In the genomic region with DNA sequence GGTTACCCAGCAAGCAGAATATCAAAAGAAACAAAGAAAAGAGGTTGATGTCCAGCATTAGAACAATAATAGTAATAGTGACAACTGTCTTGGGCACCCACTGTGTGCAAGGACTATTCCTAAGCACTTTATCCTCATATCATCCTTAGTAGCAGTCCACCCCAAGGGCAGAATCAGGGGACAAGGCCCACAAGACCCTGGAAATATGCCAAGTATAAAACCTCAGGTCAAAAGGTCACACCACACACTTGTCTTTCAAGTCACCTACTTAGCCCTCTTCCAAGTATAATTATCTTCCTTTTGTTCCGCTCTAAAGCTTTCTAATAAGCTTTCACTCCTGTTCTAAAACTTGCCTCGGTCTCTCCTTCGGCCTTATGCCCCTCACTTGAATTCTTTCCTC, we compare ENCODE assay signal across 26 cellular contexts.
DNase-seq lines count a peak whose midpoint lies in the region; ATAC-seq, FAIRE-seq and TF ChIP-seq lines count a peak whose summit lies in the region.
"Had no signal": no experiment of that assay in that cellular context is flagged by ENCODE, and none has a peak within 500 bp of the region (broad histone marks: within the 10 kb centered on the region; RNA-seq: fewer than 3 reads in every experiment).

No MANE protein-coding gene starts in this region.

- H3K27me3 ChIP-seq in K562 (ENCODE audit: control insufficient read depth in 2 of 2, insufficient read depth in 2 of 2, low read length in 2 of 2): peaks cover 0 to 1% of the 10 kb centered on the region in 2 experiments; a peak in 1 of 5 replicates
- H3K27me3 ChIP-seq: Peyer's patch had no signal

- H3K27me3 Mint-ChIP-seq in activated naive CD4-positive, alpha-beta T cell treated with anti-CD3 and anti-CD28 coated beads, Interleukin-2, amount 50 U/mL, for 24 hours: no peaks in the 10 kb centered on the region
- no peaks in the 10 kb centered on the region for H3K27me3 Mint-ChIP-seq in CD14-positive monocyte (ENCODE audit: low read depth in 3 of 3)

- TF ChIP-seq POLR2A in K562 (conservative IDR thresholded peaks at IDR 0.05): no peak

- TF ChIP-seq CTCF in K562 (IDR thresholded peaks at IDR 0.05 in 2 of 3, conservative IDR thresholded peaks at IDR 0.05 in 1 of 3; ENCODE audit: insufficient read depth in 2 of 3, low read depth in 1 of 3, low read length in 3 of 3) (no peak), CD14-positive monocyte (IDR thresholded peaks at IDR 0.05) (no peak)

- WGBS in K562 (ENCODE audit: insufficient coverage, low coverage, missing lambda C conversion rate): 5% methylated on average over 3 of the region's 3 CpGs

- no peak overlapping the region for H3K4me3 Mint-ChIP-seq in activated naive CD4-positive, alpha-beta T cell treated with anti-CD3 and anti-CD28 coated beads, Interleukin-2, amount 50 U/mL, for 24 hours
- H3K4me3 Mint-ChIP-seq in CD14-positive monocyte: no peak overlapping the region
- H3K4me3 Mint-ChIP-seq: B cell; CD8-positive, alpha-beta memory T cell had no signal

- H3K36me3 Mint-ChIP-seq in activated naive CD4-positive, alpha-beta T cell treated with anti-CD3 and anti-CD28 coated beads, Interleukin-2, amount 50 U/mL, for 24 hours: peaks cover 2% of the 10 kb centered on the region
- H3K36me3 Mint-ChIP-seq in CD14-positive monocyte: no peaks in the 10 kb centered on the region

- H3K4me1 ChIP-seq in K562 (replicated peaks in 1 of 2; ENCODE audit: control insufficient read depth in 2 of 2, insufficient read depth in 2 of 2, low read length in 2 of 2): no peaks in the 10 kb centered on the region; a peak in 1 of 5 replicates
- H3K4me1 ChIP-seq: Peyer's patch had no signal

- no peaks in the 10 kb centered on the region for H3K79me2 ChIP-seq in K562 (ENCODE audit: control insufficient read depth, insufficient read depth, low read length)

- H3K9me3 Mint-ChIP-seq in activated naive CD4-positive, alpha-beta T cell treated with anti-CD3 and anti-CD28 coated beads, Interleukin-2, amount 50 U/mL, for 24 hours: no peaks in the 10 kb centered on the region
- peaks cover 0 to 2% (median 0%) of the 10 kb centered on the region in 7 donors for H3K9me3 Mint-ChIP-seq in CD14-positive monocyte
- H3K9me3 Mint-ChIP-seq: CD8-positive, alpha-beta memory T cell had no signal

- H3K36me3 ChIP-seq in K562 (ENCODE audit: control insufficient read depth, insufficient read depth, low read length): no peaks in the 10 kb centered on the region
- H3K36me3 ChIP-seq: Peyer's patch had no signal

- no peaks in the 10 kb centered on the region for H4K20me1 ChIP-seq in K562 (replicated peaks; ENCODE audit: control insufficient read depth, insufficient read depth, low read length)

- FAIRE-seq in K562 (lab: Jason Lieb, UNC): no peak
- FAIRE-seq: G401.6 had no signal

- POLR2A ChIA-PET in K562 (lab: Yijun Ruan, JAX): interaction anchor here (1.2 kb wide), 1 partner anchor 8 kb away, joined by 3 read pairs; no protein-coding TSS in a partner anchor

- no peak overlapping the region for H3K4me3 ChIP-seq in K562
- H3K4me3 ChIP-seq: Peyer's patch had no signal

- CTCF ChIA-PET in K562 (lab: Yijun Ruan, JAX; ENCODE audit: low intra/inter-chr PET ratio): no interaction called here

- no peak overlapping the region for H3K9ac ChIP-seq in K562 (ENCODE audit: insufficient read depth in 1 of 2, low read depth in 2 of 2, low read length in 2 of 2)
- H3K9ac ChIP-seq: KMS-11 had no signal

- no TSS peak for BruUV-seq in K562 (replicated peaks; lab: Mats Ljungman, UMichigan)

- no peaks in the 10 kb centered on the region for H3K9me1 ChIP-seq in K562 (ENCODE audit: control insufficient read depth, insufficient read depth, low read length)

- H3K27ac ChIP-seq in K562 (ENCODE audit: extremely low read depth, low read depth, low read length): no peak overlapping the region
- H3K27ac ChIP-seq: 22Rv1, C4-2B, KMS-11, Peyer's patch had no signal

- no peak for ATAC-seq in K562
- ATAC-seq: SK-N-SH treated with all-trans-retinoic acid at 6 μM for 48 hours had no signal

- no peak for TF ChIP-seq EP300 in K562 (IDR thresholded peaks at IDR 0.05; ENCODE audit: low read length)

- TF ChIP-seq RAD21 in K562 (CRISPR knock-in tag; conservative IDR thresholded peaks at IDR 0.05 in 1 of 2, IDR thresholded peaks at IDR 0.05 in 1 of 2): no peak

- intact Hi-C loops in K562 (cut with micrococcal nuclease) (no loop called here), CD14-positive monocyte (cut with micrococcal nuclease) (no loop called here)

- H3K4me1 Mint-ChIP-seq in activated naive CD4-positive, alpha-beta T cell treated with anti-CD3 and anti-CD28 coated beads, Interleukin-2, amount 50 U/mL, for 24 hours: peaks cover 26% of the 10 kb centered on the region
- peaks cover 1% of the 10 kb centered on the region for H3K4me1 Mint-ChIP-seq in CD14-positive monocyte
- H3K4me1 Mint-ChIP-seq: B cell had no signal

- no peak overlapping the region; the same call in 1 of the 2 replicates for H3K4me2 ChIP-seq in K562 (ENCODE audit: insufficient read depth, low read length)
- H3K4me2 ChIP-seq: KMS-11 had no signal

- no peak for DNase-seq in activated naive CD4-positive, alpha-beta T cell treated with Interleukin-2 at 50 U/mL for 16 hours
- DNase-seq in OCI-M1 (lab: John Stamatoyannopoulos, UW) (peak; percentile 8), K562 (ENCODE audit: extremely low read depth in 1 of 4, low spot score in 3 of 4) (peak in 1 of 4 experiments; percentile 51), CD14-positive monocyte (ENCODE audit: low spot score) (no peak), DMS153 (lab: John Stamatoyannopoulos, UW) (no peak)
- no peak for DNase-seq in activated CD4-positive, alpha-beta T cell treated with anti-CD3 and anti-CD28 coated beads, Interleukin-2, amount 50 U/mL, for 4 hours
- no peak for DNase-seq in effector CD4-positive, alpha-beta T cell
- DNase-seq: Calu3; CD8-positive, alpha-beta memory T cell; DMS53; GOT3; HCEC 1CT; IMR-90; NCI-H1105 treated with DMSO at 0.1 percent for 48 hours; NCI-H146; NCI-H2029; NCI-H446 treated with DMSO at 0.1 percent for 48 hours; NCI-H526; Peyer's patch had no signal

- no peak overlapping the region for H2AFZ ChIP-seq in K562 (ENCODE audit: low read depth, low read length)

- in situ Hi-C loops in K562 (cut with MboI): no loop called here

- no peaks in the 10 kb centered on the region for H3K9me3 ChIP-seq in K562 (replicated peaks; ENCODE audit: control insufficient read depth, insufficient read depth, low read depth, low read length)
- H3K9me3 ChIP-seq: Peyer's patch had no signal

- H3K27ac Mint-ChIP-seq in activated naive CD4-positive, alpha-beta T cell treated with anti-CD3 and anti-CD28 coated beads, Interleukin-2, amount 50 U/mL, for 24 hours: peak overlapping the region; percentile 66
- H3K27ac Mint-ChIP-seq in CD14-positive monocyte: peak overlapping the region in 1 of 7 donors; percentile 15
- H3K27ac Mint-ChIP-seq: B cell; CD8-positive, alpha-beta memory T cell had no signal

TF ChIP-seq in K562, 482 proteins besides CTCF, POLR2A, EP300 and RAD21:
- TF ChIP-seq, protein P1, sequence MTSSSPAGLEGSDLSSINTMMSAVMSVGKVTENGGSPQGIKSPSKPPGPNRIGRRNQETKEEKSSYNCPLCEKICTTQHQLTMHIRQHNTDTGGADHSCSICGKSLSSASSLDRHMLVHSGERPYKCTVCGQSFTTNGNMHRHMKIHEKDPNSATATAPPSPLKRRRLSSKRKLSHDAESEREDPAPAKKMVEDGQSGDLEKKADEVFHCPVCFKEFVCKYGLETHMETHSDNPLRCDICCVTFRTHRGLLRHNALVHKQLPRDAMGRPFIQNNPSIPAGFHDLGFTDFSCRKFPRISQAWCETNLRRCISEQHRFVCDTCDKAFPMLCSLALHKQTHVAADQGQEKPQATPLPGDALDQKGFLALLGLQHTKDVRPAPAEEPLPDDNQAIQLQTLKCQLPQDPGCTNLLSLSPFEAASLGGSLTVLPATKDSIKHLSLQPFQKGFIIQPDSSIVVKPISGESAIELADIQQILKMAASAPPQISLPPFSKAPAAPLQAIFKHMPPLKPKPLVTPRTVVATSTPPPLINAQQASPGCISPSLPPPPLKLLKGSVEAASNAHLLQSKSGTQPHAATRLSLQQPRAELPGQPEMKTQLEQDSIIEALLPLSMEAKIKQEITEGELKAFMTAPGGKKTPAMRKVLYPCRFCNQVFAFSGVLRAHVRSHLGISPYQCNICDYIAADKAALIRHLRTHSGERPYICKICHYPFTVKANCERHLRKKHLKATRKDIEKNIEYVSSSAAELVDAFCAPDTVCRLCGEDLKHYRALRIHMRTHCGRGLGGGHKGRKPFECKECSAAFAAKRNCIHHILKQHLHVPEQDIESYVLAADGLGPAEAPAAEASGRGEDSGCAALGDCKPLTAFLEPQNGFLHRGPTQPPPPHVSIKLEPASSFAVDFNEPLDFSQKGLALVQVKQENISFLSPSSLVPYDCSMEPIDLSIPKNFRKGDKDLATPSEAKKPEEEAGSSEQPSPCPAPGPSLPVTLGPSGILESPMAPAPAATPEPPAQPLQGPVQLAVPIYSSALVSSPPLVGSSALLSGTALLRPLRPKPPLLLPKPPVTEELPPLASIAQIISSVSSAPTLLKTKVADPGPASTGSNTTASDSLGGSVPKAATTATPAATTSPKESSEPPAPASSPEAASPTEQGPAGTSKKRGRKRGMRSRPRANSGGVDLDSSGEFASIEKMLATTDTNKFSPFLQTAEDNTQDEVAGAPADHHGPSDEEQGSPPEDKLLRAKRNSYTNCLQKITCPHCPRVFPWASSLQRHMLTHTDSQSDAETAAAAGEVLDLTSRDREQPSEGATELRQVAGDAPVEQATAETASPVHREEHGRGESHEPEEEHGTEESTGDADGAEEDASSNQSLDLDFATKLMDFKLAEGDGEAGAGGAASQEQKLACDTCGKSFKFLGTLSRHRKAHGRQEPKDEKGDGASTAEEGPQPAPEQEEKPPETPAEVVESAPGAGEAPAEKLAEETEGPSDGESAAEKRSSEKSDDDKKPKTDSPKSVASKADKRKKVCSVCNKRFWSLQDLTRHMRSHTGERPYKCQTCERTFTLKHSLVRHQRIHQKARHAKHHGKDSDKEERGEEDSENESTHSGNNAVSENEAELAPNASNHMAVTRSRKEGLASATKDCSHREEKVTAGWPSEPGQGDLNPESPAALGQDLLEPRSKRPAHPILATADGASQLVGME (CRISPR knock-in tag; IDR thresholded peaks at IDR 0.05): no peak
- peak; percentile 75 for TF ChIP-seq NFIC (IDR thresholded peaks at IDR 0.05)
- TF ChIP-seq NR2C2 (CRISPR knock-in tag; IDR thresholded peaks at IDR 0.05): no peak
- 0 out of 2 replicates have a peak, but pooled peaks have one; percentile 19 for TF ChIP-seq NR2C2 (tag; IDR thresholded peaks at IDR 0.05)
